In genomic region chr6:10838794-10839333, GRCh38 we compare ENCODE assay signal across 1 cellular context.
TF ChIP-seq lines count a peak whose summit lies in the region.

No MANE protein-coding gene starts in this region.

TF ChIP-seq in H1, 55 proteins besides CTCF, POLR2A, EP300 and RAD21 (continued from another document):
- no peak for TF ChIP-seq SAP30 (IDR thresholded peaks at IDR 0.05; ENCODE audit: insufficient read depth, insufficient replicate concordance, low read length)
- TF ChIP-seq EZH2 (IDR thresholded peaks at IDR 0.05; ENCODE audit: low read depth, low read length, severe bottlenecking), result no peak
- TF ChIP-seq SRF (IDR thresholded peaks at IDR 0.05; ENCODE audit: low read depth, low read length), result no peak
- no peak for TF ChIP-seq CBX5 (IDR thresholded peaks at IDR 0.05; ENCODE audit: low read depth, low read length)
- TF ChIP-seq HDAC2 (IDR thresholded peaks at IDR 0.05; ENCODE audit: borderline replicate concordance in 1 of 2, low read depth in 2 of 2, low read length in 2 of 2), result no peak
- TF ChIP-seq CEBPB (IDR thresholded peaks at IDR 0.05; ENCODE audit: low read depth, low read length), result no peak
- TF ChIP-seq TEAD4 (IDR thresholded peaks at IDR 0.05; ENCODE audit: low read depth, low read length), result no peak
- TF ChIP-seq SIX5 (IDR thresholded peaks at IDR 0.05; ENCODE audit: low read depth, low read length), result no peak
- no peak for TF ChIP-seq JUN (IDR thresholded peaks at IDR 0.05; ENCODE audit: low read depth, low read length)
- TF ChIP-seq RXRA (IDR thresholded peaks at IDR 0.05; ENCODE audit: insufficient read depth, low read depth, low read length), result no peak
- no peak for TF ChIP-seq NANOG (IDR thresholded peaks at IDR 0.05; ENCODE audit: insufficient read depth, low read depth, low read length, poor library complexity, severe bottlenecking)
- no peak for TF ChIP-seq ASH2L (IDR thresholded peaks at IDR 0.05; ENCODE audit: low read length)
- no peak for TF ChIP-seq GABPA (IDR thresholded peaks at IDR 0.05; ENCODE audit: borderline replicate concordance, insufficient read depth, low read length)
- TF ChIP-seq RFX5 (IDR thresholded peaks at IDR 0.05; ENCODE audit: borderline replicate concordance, low read depth, low read length), result no peak
- TF ChIP-seq YY1 (IDR thresholded peaks at IDR 0.05; ENCODE audit: low read depth, low read length), result no peak
- TF ChIP-seq, protein P1, sequence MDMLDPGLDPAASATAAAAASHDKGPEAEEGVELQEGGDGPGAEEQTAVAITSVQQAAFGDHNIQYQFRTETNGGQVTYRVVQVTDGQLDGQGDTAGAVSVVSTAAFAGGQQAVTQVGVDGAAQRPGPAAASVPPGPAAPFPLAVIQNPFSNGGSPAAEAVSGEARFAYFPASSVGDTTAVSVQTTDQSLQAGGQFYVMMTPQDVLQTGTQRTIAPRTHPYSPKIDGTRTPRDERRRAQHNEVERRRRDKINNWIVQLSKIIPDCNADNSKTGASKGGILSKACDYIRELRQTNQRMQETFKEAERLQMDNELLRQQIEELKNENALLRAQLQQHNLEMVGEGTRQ (IDR thresholded peaks at IDR 0.05; ENCODE audit: low read length), result no peak
- TF ChIP-seq, protein P2, sequence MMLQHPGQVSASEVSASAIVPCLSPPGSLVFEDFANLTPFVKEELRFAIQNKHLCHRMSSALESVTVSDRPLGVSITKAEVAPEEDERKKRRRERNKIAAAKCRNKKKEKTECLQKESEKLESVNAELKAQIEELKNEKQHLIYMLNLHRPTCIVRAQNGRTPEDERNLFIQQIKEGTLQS (IDR thresholded peaks at IDR 0.05; ENCODE audit: insufficient read depth, low read depth, low read length), result no peak
TF ChIP-seq in H1: peak in this region for 0.
